Comparison of ENCODE assay signal across 21 cellular contexts in the genomic region with DNA sequence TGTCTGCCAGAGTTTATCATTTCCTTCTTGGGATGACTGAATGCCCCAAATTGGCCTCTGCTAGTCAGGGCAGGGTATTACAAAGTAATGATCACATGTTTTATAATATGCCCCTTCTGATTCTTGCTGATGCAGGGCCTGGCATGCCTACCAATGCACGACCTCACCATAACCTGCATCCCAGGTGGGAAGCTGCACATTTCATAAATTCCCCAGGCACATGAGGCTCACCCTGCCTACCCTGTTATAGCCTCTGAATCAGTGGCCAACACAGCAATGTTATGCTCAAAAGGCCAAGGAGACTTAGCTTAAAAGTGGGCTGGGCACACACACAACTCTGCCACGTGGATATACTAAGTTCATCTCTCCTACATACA. TPM values are rescaled to one million over a fixed set of nuclear protein-coding genes. Genes with fewer than 3 reads are reported as not detected.
DNase-seq lines count a peak whose midpoint lies in the region; ATAC-seq, FAIRE-seq and TF ChIP-seq lines count a peak whose summit lies in the region.
"Had no signal": no experiment of that assay in that cellular context is flagged by ENCODE, and none has a peak within 500 bp of the region (broad histone marks: within the 10 kb centered on the region; RNA-seq: fewer than 3 reads in every experiment).

No MANE protein-coding gene starts in this region.

- H3K4me1 Mint-ChIP-seq in MCF 10A (ENCODE audit: insufficient read depth, unreplicated experiment) = peaks cover 6% of the 10 kb centered on the region
- H3K4me1 Mint-ChIP-seq: CD14-positive monocyte; CD4-positive, alpha-beta memory T cell had no signal

- H3K4me3 Mint-ChIP-seq in MCF 10A (ENCODE audit: unreplicated experiment) = no peak overlapping the region
- H3K4me3 Mint-ChIP-seq: CD14-positive monocyte; CD4-positive, alpha-beta memory T cell had no signal

- no TSS peak for BruUV-seq in mammary epithelial cell (replicated peaks; lab: Mats Ljungman, UMichigan)
- no TSS peak for BruUV-seq in MCF 10A (replicated peaks; lab: Mats Ljungman, UMichigan)

- peak in 3 of 8 donors; percentile 27 to 51 (median 43) for ATAC-seq in heart right ventricle
- no peak for ATAC-seq in left cardiac atrium
- ATAC-seq in foreskin keratinocyte = no peak
- ATAC-seq: A549 had no signal

- no peaks in the 10 kb centered on the region for H3K9me3 ChIP-seq in mammary epithelial cell (replicated peaks; ENCODE audit: insufficient read depth, low read length)
- no peaks in the 10 kb centered on the region for H3K9me3 ChIP-seq in heart right ventricle
- H3K9me3 ChIP-seq: A549, BLaER1, HAP-1 had no signal

- 46% methylated on average over 2 of the region's 2 CpGs for WGBS in mammary epithelial cell (ENCODE audit: low coverage, missing lambda C conversion rate)
- WGBS in heart right ventricle, 2 donors = 72 to 85% methylated on average over 2 of the region's 2 CpGs

- H4K20me1 ChIP-seq in mammary epithelial cell (ENCODE audit: insufficient read depth, low read length) = no peaks in the 10 kb centered on the region
- H4K20me1 ChIP-seq: BLaER1 had no signal

- no peaks in the 10 kb centered on the region for H3K27me3 Mint-ChIP-seq in MCF 10A (ENCODE audit: insufficient read depth, unreplicated experiment)

- H3K4me3 ChIP-seq in mammary epithelial cell (replicated peaks in 1 of 3; ENCODE audit: insufficient read depth in 1 of 3, low read depth in 2 of 3, low read length in 3 of 3) = no peak overlapping the region
- H3K4me3 ChIP-seq in heart right ventricle = no peak overlapping the region
- H3K4me3 ChIP-seq: A549, BLaER1, GM23248, HAP-1 had no signal

- H3K4me1 ChIP-seq in mammary epithelial cell (ENCODE audit: insufficient read depth, low read length) (peaks cover 5% of the 10 kb centered on the region), heart right ventricle (peaks cover 0 to 32% (median 9%) of the 10 kb centered on the region in 9 donors), foreskin keratinocyte (peaks cover 4% of the 10 kb centered on the region)
- H3K4me1 ChIP-seq: BLaER1 had no signal

- H3K36me3 ChIP-seq in mammary epithelial cell (ENCODE audit: insufficient read depth, low read length) = no peaks in the 10 kb centered on the region
- H3K36me3 ChIP-seq in heart right ventricle = no peaks in the 10 kb centered on the region
- H3K36me3 ChIP-seq: BLaER1, HAP-1 had no signal

- H3K27ac ChIP-seq in mammary epithelial cell (ENCODE audit: insufficient read depth, low read depth, low read length) = no peak overlapping the region
- peak overlapping the region in 7 of 10 donors; percentile 47 to 80 (median 65) for H3K27ac ChIP-seq in heart right ventricle
- H3K27ac ChIP-seq in foreskin keratinocyte = no peak overlapping the region
- H3K27ac ChIP-seq: 22Rv1, BLaER1, GM23248 had no signal

- no peak overlapping the region for H3K4me2 ChIP-seq in mammary epithelial cell (ENCODE audit: insufficient read depth, low read depth, low read length)
- H3K4me2 ChIP-seq: A549, BLaER1 had no signal

- H2AFZ ChIP-seq in mammary epithelial cell (ENCODE audit: low read depth, low read length) = no peak overlapping the region
- H2AFZ ChIP-seq: GM23248 had no signal

- dilution Hi-C loops in mammary epithelial cell (cut with HindIII; ENCODE audit: low sequenced_read_pairs) = no loop called here

- H3K79me2 ChIP-seq in mammary epithelial cell (ENCODE audit: insufficient read depth, low read length) = no peaks in the 10 kb centered on the region

- intact Hi-C loops in mammary epithelial cell (cut with micrococcal nuclease) = no loop called here
- intact Hi-C loops in MCF 10A (cut with micrococcal nuclease) = no loop called here
- intact Hi-C loops in heart right ventricle (cut with DNase I) = loop anchor here in 1 of 10 donors (5.0 kb wide), 1 partner anchor 37 kb away; no protein-coding TSS in a partner anchor
- intact Hi-C loops in left cardiac atrium (cut with DNase I) = no loop called here

- no peaks in the 10 kb centered on the region for H3K9me3 Mint-ChIP-seq in MCF 10A (ENCODE audit: unreplicated experiment)
- H3K9me3 Mint-ChIP-seq: CD4-positive, alpha-beta memory T cell had no signal

- CTCF ChIA-PET in mammary epithelial cell (lab: Charles Lee; ENCODE audit: low non-redundant PET) = no interaction called here
- CTCF ChIA-PET in MCF 10A (lab: Yijun Ruan, JAX) = interaction anchor here (0.6 to 1.4 kb wide), 2 partner anchors 15 to 443 kb away, joined by 3 read pairs; no protein-coding TSS in a partner anchor

- H3K36me3 Mint-ChIP-seq in MCF 10A (ENCODE audit: insufficient read depth, unreplicated experiment) = no peaks in the 10 kb centered on the region
- H3K36me3 Mint-ChIP-seq: CD14-positive monocyte; CD4-positive, alpha-beta memory T cell had no signal

- FAIRE-seq in D721Med (lab: Jason Lieb, UNC) = no peak
- FAIRE-seq: A549, G401.6, GM12891 had no signal

- no peak for TF ChIP-seq CTCF in mammary epithelial cell (conservative IDR thresholded peaks at IDR 0.05 in 1 of 2, IDR thresholded peaks at IDR 0.05 in 1 of 2; ENCODE audit: extremely low read depth in 1 of 2, insufficient read depth in 1 of 2, low read depth in 1 of 2, low read length in 2 of 2)
- no peak for TF ChIP-seq CTCF in MCF 10A (IDR thresholded peaks at IDR 0.05; ENCODE audit: unreplicated experiment)
- TF ChIP-seq CTCF in heart right ventricle (IDR thresholded peaks at IDR 0.05) = no peak
- no peak for TF ChIP-seq CTCF in foreskin keratinocyte (conservative IDR thresholded peaks at IDR 0.05)
- TF ChIP-seq CTCF in D721Med (IDR thresholded peaks at IDR 0.05; ENCODE audit: insufficient read depth, missing control alignments) = no peak

- no peak overlapping the region for H3K27ac Mint-ChIP-seq in MCF 10A (ENCODE audit: low read depth, unreplicated experiment)
- H3K27ac Mint-ChIP-seq: CD14-positive monocyte had no signal

- H3K27me3 ChIP-seq in mammary epithelial cell (ENCODE audit: insufficient read depth, low read length) (no peaks in the 10 kb centered on the region), heart right ventricle (no peaks in the 10 kb centered on the region), foreskin keratinocyte (no peaks in the 10 kb centered on the region)
- H3K27me3 ChIP-seq: BLaER1 had no signal

- DNase-seq in mammary epithelial cell (peak; percentile 41), MCF 10A (ENCODE audit: unreplicated experiment) (no peak), heart right ventricle (no peak), left cardiac atrium (no peak), foreskin keratinocyte (peak; percentile 53 to 71), AG08396 (ENCODE audit: low spot score) (no peak), D721Med (ENCODE audit: insufficient read length, low spot score) (no peak), T-helper 9 cell (no peak)
- DNase-seq: Calu3; CD4-positive, alpha-beta memory T cell; DMS 273 treated with DMSO at 0.1 percent for 48 hours; GM23248 had no signal

- POLR2A ChIA-PET in MCF 10A (lab: Yijun Ruan, JAX) = interaction anchor here (0.9 kb wide), 1 partner anchor 9 kb away, joined by 3 read pairs; no protein-coding TSS in a partner anchor

- H3K9ac ChIP-seq in mammary epithelial cell (ENCODE audit: insufficient read depth, low read length) = no peak overlapping the region
- H3K9ac ChIP-seq: BLaER1, GM23248 had no signal

- in situ Hi-C loops in mammary epithelial cell (cut with MboI; ENCODE audit: low sequenced_read_pairs in 2 of 2) = no loop called here

RNA-seq across cellular contexts. Expression of a gene that starts 28.0 kb away (rescaled TPM):
- total RNA-seq in mammary epithelial cell (100 to 1,000 TPM in 1 of 2 donors, 10 to 100 TPM in 1; 44.1 to 109 TPM), MCF 10A (2022) (38.6 and 39.7 TPM in 2 replicates), heart right ventricle (100 to 1,000 TPM in 4 of 10 donors, 10 to 100 TPM in 6; 28.2 to 142 (median 78.7) TPM), left cardiac atrium (10 to 100 TPM; 20.5 to 25.4 TPM), foreskin keratinocyte (25.1 and 27.6 TPM in 2 replicates)
- polyA plus RNA-seq in mammary epithelial cell (21.4 TPM), heart right ventricle (10 to 100 TPM; 18.3 to 20.8 TPM), foreskin keratinocyte (6.7 and 8.3 TPM in 2 replicates)
- polyA minus RNA-seq in mammary epithelial cell = 62.5 TPM

RNA-seq across cellular contexts. Expression of a gene that starts 45.1 kb away (rescaled TPM):
- total RNA-seq in mammary epithelial cell (under 1 TPM in 1 of 2 donors, not detected in 1; 0.17 TPM), MCF 10A (2022) (not detected in 2 replicates), heart right ventricle (1 to 10 TPM in 9 of 10 donors, under 1 TPM in 1; 0.27 to 5.8 (median 2.7) TPM), left cardiac atrium (under 1 TPM; 0.44 to 0.53 TPM), foreskin keratinocyte (not detected in 2 replicates)
- polyA plus RNA-seq in mammary epithelial cell (0.03 TPM), heart right ventricle (1 to 10 TPM; 2.3 to 7.3 TPM), foreskin keratinocyte (not detected in 2 replicates)
- not detected for polyA minus RNA-seq in mammary epithelial cell
- total RNA-seq: Calu3; CD4-positive, alpha-beta memory T cell; GM23248; H4; HT-29 had no signal
- polyA plus RNA-seq: CD14-positive monocyte; CD4-positive, alpha-beta memory T cell; GM23248 had no signal

Comparison
In these comparisons a context has a peak if more than half of its experiments do, and no peak if none do; other contexts are left out.
1. DNase-seq: peak in mammary epithelial cell (single experiment) and foreskin keratinocyte (2 of 2); none in MCF 10A (single experiment), heart right ventricle (0 of 2), left cardiac atrium (single experiment), AG08396 (single experiment), D721Med (single experiment) and T-helper 9 cell (single experiment).
2. H3K27ac ChIP-seq: peak in heart right ventricle (7 of 10); none in mammary epithelial cell (single experiment) and foreskin keratinocyte (single experiment).